In the genomic region with DNA sequence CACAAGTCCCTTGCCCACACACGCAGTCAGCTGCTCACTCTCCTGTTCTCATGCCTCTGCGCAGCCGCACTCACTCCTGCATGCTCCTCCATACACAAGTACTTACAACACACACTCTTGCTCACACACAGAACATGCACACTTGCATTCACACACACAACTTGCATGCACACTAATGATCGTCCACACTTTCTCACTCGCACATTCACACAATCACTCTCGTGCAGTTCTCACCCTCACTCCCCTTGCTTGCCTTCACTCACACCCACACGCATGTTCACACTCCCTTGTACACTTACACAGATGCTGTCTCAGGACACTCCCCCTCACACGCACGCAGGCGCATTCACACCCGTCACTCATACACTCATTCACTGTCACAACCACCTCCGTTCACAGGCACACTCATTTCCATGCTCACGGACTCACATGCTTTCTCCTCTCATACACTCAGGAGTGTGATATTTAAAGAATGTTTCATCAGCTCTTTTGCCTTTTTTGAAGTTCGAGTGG, we compare ENCODE assay signal across 32 cellular contexts. TPM values are rescaled to one million over a fixed set of nuclear protein-coding genes. Genes with fewer than 3 reads are reported as not detected.
DNase-seq lines count a peak whose midpoint lies in the region; ATAC-seq, FAIRE-seq and TF ChIP-seq lines count a peak whose summit lies in the region.
"Had no signal": no experiment of that assay in that cellular context is flagged by ENCODE, and none has a peak within 500 bp of the region (broad histone marks: within the 10 kb centered on the region; RNA-seq: fewer than 3 reads in every experiment).

No MANE protein-coding gene starts in this region.

- peaks cover 60% of the 10 kb centered on the region for H3K4me1 Mint-ChIP-seq in WTC11
- H3K4me1 Mint-ChIP-seq in endothelial cell (ENCODE audit: unreplicated experiment) = peaks cover 5% of the 10 kb centered on the region
- H3K4me1 Mint-ChIP-seq: activated naive CD4-positive, alpha-beta T cell treated with anti-CD3 and anti-CD28 coated beads, Interleukin-2, amount 50 U/mL, for 24 hours had no signal

- H3K27ac Mint-ChIP-seq in WTC11 (peak overlapping the region; percentile 18; the same call in 1 of the 2 replicates), endothelial cell (ENCODE audit: unreplicated experiment) (no peak overlapping the region)
- H3K27ac Mint-ChIP-seq: activated CD8-positive, alpha-beta T cell treated with anti-CD3 and anti-CD28 coated beads, Interleukin-2, amount 10 ng/mL, durations not matched to agents 7 days and 5 days; activated naive CD4-positive, alpha-beta T cell treated with anti-CD3 and anti-CD28 coated beads, Interleukin-2, amount 50 U/mL, for 24 hours; activated T-helper 2 cell treated with anti-CD3 and anti-CD28 coated beads, Interferon-gamma antibody, Interleukin-2, Interleukin-4, amounts not matched to agents 10 μg/mL and 5 μg/mL and 100 μg/mL, durations not matched to agents 14 hours and 24 hours and 36 hours had no signal

- H2AFZ ChIP-seq in GM23248 = peak overlapping the region; percentile 84

- WGBS in GM23248 (ENCODE audit: low coverage in 1 of 2, low lambda C conversion rate in 2 of 2, missing lambda C conversion rate in 2 of 2), 2 experiments = 61 to 66% methylated on average over 14 of the region's 14 CpGs

- peaks cover 21% of the 10 kb centered on the region; the same call in 1 of the 2 replicates for H3K4me1 ChIP-seq in GM23248 (ENCODE audit: insufficient read depth)
- H3K4me1 ChIP-seq in colonic mucosa = no peaks in the 10 kb centered on the region
- H3K4me1 ChIP-seq: BLaER1, SJCRH30 had no signal

- peak overlapping the region; percentile 61 for H3K9ac ChIP-seq in GM23248
- H3K9ac ChIP-seq in colonic mucosa (ENCODE audit: low read depth in 2 of 2, low read length in 2 of 2) = no peak overlapping the region
- H3K9ac ChIP-seq: BLaER1 had no signal

- peak overlapping the region; percentile 75 for H3K4me2 ChIP-seq in GM23248 (ENCODE audit: unreplicated experiment)
- H3K4me2 ChIP-seq: BLaER1 had no signal

- DNase-seq in GM23248 (no peak), WTC11 (ENCODE audit: low spot score) (no peak), endothelial cell (ENCODE audit: low spot score) (no peak), urothelium cell line (ENCODE audit: low spot score) (no peak), colonic mucosa (no peak), H54 (ENCODE audit: insufficient read length, low spot score) (no peak)
- no peak for DNase-seq in activated effector memory CD4-positive, alpha-beta T cell treated with Interleukin-2 at 50 U/mL for 16 hours
- DNase-seq: ACHN; activated CD4-positive, alpha-beta T cell treated with anti-CD3 and anti-CD28 coated beads for 4 hours; activated CD8-positive, alpha-beta T cell treated with anti-CD3 and anti-CD28 coated beads, Interleukin-2, amount 10 ng/mL, durations not matched to agents 7 days and 5 days; amniotic stem cell; heart right ventricle; KG1; left ventricle myocardium superior; MG63; midbrain; naive thymus-derived CD4-positive, alpha-beta T cell; NCI-H1105; NCI-H2029; NCI-H510A treated with DMSO at 0.1 percent for 48 hours; SJCRH30; stimulated activated CD4-positive, alpha-beta T cell treated with anti-CD3 and anti-CD28 coated beads, Interleukin-4, amount 100 ng/mL, for 24 hours; SW 1271; T-helper 9 cell had no signal

- CTCF ChIA-PET in WTC11 (lab: Charles Lee) = interaction anchor here (0.9 kb wide), 1 partner anchor 15 kb away, joined by 3 read pairs; no protein-coding TSS in a partner anchor

- peaks cover 4% of the 10 kb centered on the region; the same call in 1 of the 2 replicates for H3F3A ChIP-seq in GM23248 (ENCODE audit: insufficient read depth)

- H3K9me2 ChIP-seq in GM23248 (ENCODE audit: insufficient read depth) = no peaks in the 10 kb centered on the region

- H3K27me3 ChIP-seq in GM23248 (replicated peaks; ENCODE audit: insufficient read depth) (no peaks in the 10 kb centered on the region; the same call in 1 of the 2 replicates), colonic mucosa (no peaks in the 10 kb centered on the region)
- H3K27me3 ChIP-seq: BLaER1, SJCRH30 had no signal

- peaks cover 64% of the 10 kb centered on the region for H3K36me3 Mint-ChIP-seq in WTC11
- peaks cover 47% of the 10 kb centered on the region for H3K36me3 Mint-ChIP-seq in endothelial cell (ENCODE audit: low read depth, unreplicated experiment)
- H3K36me3 Mint-ChIP-seq: activated naive CD4-positive, alpha-beta T cell treated with anti-CD3 and anti-CD28 coated beads, Interleukin-2, amount 50 U/mL, for 24 hours had no signal

- peak overlapping the region; percentile 57 for H3K4me3 ChIP-seq in GM23248
- H3K4me3 ChIP-seq in colonic mucosa = no peak overlapping the region
- H3K4me3 ChIP-seq: BLaER1, heart right ventricle, MG63, SJCRH30 had no signal

- ATAC-seq in WTC11 = no peak
- ATAC-seq: activated CD8-positive, alpha-beta T cell treated with anti-CD3 and anti-CD28 coated beads, Interleukin-2, amount 10 ng/mL, durations not matched to agents 7 days and 5 days; esophagus mucosa; heart right ventricle; left ventricle myocardium superior; naive thymus-derived CD4-positive, alpha-beta T cell had no signal

- no peaks in the 10 kb centered on the region for H3K79me2 ChIP-seq in GM23248 (ENCODE audit: insufficient read depth)

- H3K4me3 Mint-ChIP-seq in WTC11 = no peak overlapping the region
- peak overlapping the region; percentile 43 for H3K4me3 Mint-ChIP-seq in endothelial cell (ENCODE audit: unreplicated experiment)
- H3K4me3 Mint-ChIP-seq: activated CD8-positive, alpha-beta T cell treated with anti-CD3 and anti-CD28 coated beads, Interleukin-2, amount 10 ng/mL, durations not matched to agents 7 days and 5 days; activated naive CD4-positive, alpha-beta T cell treated with anti-CD3 and anti-CD28 coated beads, Interleukin-2, amount 50 U/mL, for 24 hours; naive thymus-derived CD4-positive, alpha-beta T cell had no signal

- in situ Hi-C loops in GM23248 (cut with MboI) = no loop called here

- H3K9me3 ChIP-seq in GM23248 (ENCODE audit: low read depth) = no peaks in the 10 kb centered on the region
- H3K9me3 ChIP-seq in colonic mucosa = no peaks in the 10 kb centered on the region
- H3K9me3 ChIP-seq: BLaER1, heart right ventricle, MG63, SJCRH30 had no signal

- POLR2A ChIA-PET in WTC11 (lab: Charles Lee) = no interaction called here

- TF ChIP-seq POLR2A in H54 (IDR thresholded peaks at IDR 0.05; ENCODE audit: low read depth, low read length) = no peak

- intact Hi-C loops in colonic mucosa (cut with DNase I) = no loop called here

- FAIRE-seq in urothelium cell line (lab: Jason Lieb, UNC) = peak; percentile 61
- no peak for FAIRE-seq in H54 (lab: Jason Lieb, UNC)
- FAIRE-seq: frontal cortex, GM12892, keratinocyte had no signal

- no peaks in the 10 kb centered on the region for H3K36me3 ChIP-seq in GM23248 (ENCODE audit: low read depth)
- H3K36me3 ChIP-seq in colonic mucosa = no peaks in the 10 kb centered on the region
- H3K36me3 ChIP-seq: BLaER1, heart right ventricle, MG63, SJCRH30 had no signal

- H3K27me3 Mint-ChIP-seq in WTC11 (ENCODE audit: low read depth) (no peaks in the 10 kb centered on the region), endothelial cell (ENCODE audit: unreplicated experiment) (peaks cover 6% of the 10 kb centered on the region)
- H3K27me3 Mint-ChIP-seq: activated naive CD4-positive, alpha-beta T cell treated with anti-CD3 and anti-CD28 coated beads, Interleukin-2, amount 50 U/mL, for 24 hours; naive thymus-derived CD4-positive, alpha-beta T cell had no signal

- H3K9me3 Mint-ChIP-seq in WTC11 (peaks cover 25% of the 10 kb centered on the region), endothelial cell (ENCODE audit: unreplicated experiment) (no peaks in the 10 kb centered on the region)
- H3K9me3 Mint-ChIP-seq: activated naive CD4-positive, alpha-beta T cell treated with anti-CD3 and anti-CD28 coated beads, Interleukin-2, amount 50 U/mL, for 24 hours; activated T-helper 2 cell treated with anti-CD3 and anti-CD28 coated beads, Interferon-gamma antibody, Interleukin-2, Interleukin-4, amounts not matched to agents 10 μg/mL and 5 μg/mL and 100 μg/mL, durations not matched to agents 14 hours and 24 hours and 36 hours; naive thymus-derived CD4-positive, alpha-beta T cell had no signal

- no peaks in the 10 kb centered on the region for H4K20me1 ChIP-seq in GM23248 (ENCODE audit: insufficient read depth)
- H4K20me1 ChIP-seq: BLaER1 had no signal

- no peak for TF ChIP-seq CTCF in WTC11 (IDR thresholded peaks at IDR 0.05)
- TF ChIP-seq CTCF in endothelial cell (IDR thresholded peaks at IDR 0.05; ENCODE audit: unreplicated experiment) = no peak
- TF ChIP-seq CTCF in colonic mucosa (IDR thresholded peaks at IDR 0.05) = no peak

- H3K27ac ChIP-seq in GM23248 (0 out of 2 replicates have a peak overlapping the region, but pooled peaks have one; percentile 51), colonic mucosa (no peak overlapping the region)
- H3K27ac ChIP-seq: BLaER1, heart right ventricle, SJCRH30 had no signal

TF ChIP-seq in WTC11, 78 proteins besides CTCF, POLR2A, EP300 and RAD21 (continues in another document):
- no peak for TF ChIP-seq ELF4 (CRISPR knock-in tag; IDR thresholded peaks at IDR 0.05; ENCODE audit: low read depth)
- no peak for TF ChIP-seq CREB1 (CRISPR knock-in tag; IDR thresholded peaks at IDR 0.05)
- TF ChIP-seq JUN (CRISPR knock-in tag; IDR thresholded peaks at IDR 0.05) = no peak
- no peak for TF ChIP-seq GRHL2 (CRISPR knock-in tag; IDR thresholded peaks at IDR 0.05; ENCODE audit: insufficient replicate concordance, severe bottlenecking)
- no peak for TF ChIP-seq KAT7 (CRISPR knock-in tag; IDR thresholded peaks at IDR 0.05; ENCODE audit: borderline replicate concordance)
- TF ChIP-seq, protein P1, sequence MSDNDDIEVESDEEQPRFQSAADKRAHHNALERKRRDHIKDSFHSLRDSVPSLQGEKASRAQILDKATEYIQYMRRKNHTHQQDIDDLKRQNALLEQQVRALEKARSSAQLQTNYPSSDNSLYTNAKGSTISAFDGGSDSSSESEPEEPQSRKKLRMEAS (CRISPR knock-in tag; IDR thresholded peaks at IDR 0.05) = no peak
- no peak for TF ChIP-seq TEAD1 (CRISPR knock-in tag; IDR thresholded peaks at IDR 0.05)
- TF ChIP-seq, protein P2, sequence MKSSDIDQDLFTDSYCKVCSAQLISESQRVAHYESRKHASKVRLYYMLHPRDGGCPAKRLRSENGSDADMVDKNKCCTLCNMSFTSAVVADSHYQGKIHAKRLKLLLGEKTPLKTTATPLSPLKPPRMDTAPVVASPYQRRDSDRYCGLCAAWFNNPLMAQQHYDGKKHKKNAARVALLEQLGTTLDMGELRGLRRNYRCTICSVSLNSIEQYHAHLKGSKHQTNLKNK (CRISPR knock-in tag; IDR thresholded peaks at IDR 0.05) = no peak
- TF ChIP-seq MYBL2 (CRISPR knock-in tag; IDR thresholded peaks at IDR 0.05) = no peak
- TF ChIP-seq ATF1 (CRISPR knock-in tag; IDR thresholded peaks at IDR 0.05) = no peak

RNA-seq across cellular contexts. Expression of a gene that starts 36.1 kb away (rescaled TPM):
- total RNA-seq in GM23248 (2014; rRNA removed; shearing (Covaris generic)) = 3.9 and 6.8 TPM in 2 replicates
- polyA plus RNA-seq in GM23248 (2016; fragmentation: Nextera tagmentation; extraction: Ambion mirVana) = 11.4 and 11.5 TPM in 2 replicates
- total RNA-seq in WTC11 (2021) (1.6 to 1.9 TPM (median 1.8 TPM) in 3 replicates), endothelial cell (ENCODE audit: unreplicated experiment) (4.8 TPM), colonic mucosa (1 to 10 TPM; 2.6 to 3.4 TPM)
- total RNA-seq: activated CD8-positive, alpha-beta T cell treated with anti-CD3 and anti-CD28 coated beads, Interleukin-2, amount 10 ng/mL, durations not matched to agents 7 days and 5 days; activated T-helper 2 cell treated with anti-CD3 and anti-CD28 coated beads, Interferon-gamma antibody, Interleukin-2, Interleukin-4, amounts not matched to agents 10 μg/mL and 5 μg/mL and 100 μg/mL, durations not matched to agents 14 hours and 24 hours and 36 hours; left ventricle myocardium superior; pulmonary artery endothelial cell; SJCRH30 had no signal
- polyA plus RNA-seq: heart right ventricle; naive thymus-derived CD4-positive, alpha-beta T cell had no signal
